ENCODE assay signal across 22 cellular contexts in genomic region chr16:83212301-83212841, GRCh38.
"Had no signal": no experiment of that assay in that cellular context is flagged by ENCODE, and none has a peak within 500 bp of the region (broad histone marks: within the 10 kb centered on the region; RNA-seq: fewer than 3 reads in every experiment).

No MANE protein-coding gene starts in this region.

- H2AFZ ChIP-seq: parathyroid adenoma had no signal

- ATAC-seq: activated CD8-positive, alpha-beta T cell treated with anti-CD3 and anti-CD28 coated beads for 36 hours; activated naive CD4-positive, alpha-beta T cell treated with anti-CD3 and anti-CD28 coated beads, Interleukin-2, amount 50 U/mL, for 72 hours; left lung; psoas muscle had no signal

- H3K9me3 ChIP-seq: left lung, psoas muscle, suprapubic skin, tibial artery had no signal

- H3K9me3 Mint-ChIP-seq: activated T-helper 2 cell treated with anti-CD3 and anti-CD28 coated beads, Interferon-gamma antibody, Interleukin-2, Interleukin-4, amounts not matched to agents 10 μg/mL and 5 μg/mL and 100 μg/mL, durations not matched to agents 14 hours and 24 hours and 36 hours; natural killer cell; T-helper 2 cell treated with Interferon-gamma antibody and Interleukin-4, amounts not matched to agents 5 μg/mL and 100 μg/mL, for 36 hours had no signal

- H3K4me3 ChIP-seq: heart right ventricle, left lung, lung, psoas muscle, smooth muscle cell, suprapubic skin, tibial artery had no signal

- H3K36me3 Mint-ChIP-seq: natural killer cell had no signal

- H3K27ac Mint-ChIP-seq: activated B cell treated with CpG ODN at 0.5 μM for 24 hours; activated CD8-positive, alpha-beta T cell treated with anti-CD3 and anti-CD28 coated beads for 36 hours; activated T-helper 2 cell treated with anti-CD3 and anti-CD28 coated beads, Interferon-gamma antibody, Interleukin-2, Interleukin-4, amounts not matched to agents 10 μg/mL and 5 μg/mL and 100 μg/mL, durations not matched to agents 14 hours and 24 hours and 36 hours; T-helper 2 cell treated with Interferon-gamma antibody and Interleukin-4, amounts not matched to agents 5 μg/mL and 100 μg/mL, for 36 hours had no signal

- H3K4me2 ChIP-seq: smooth muscle cell had no signal

- H3K27me3 ChIP-seq: heart right ventricle, left lung, suprapubic skin, tibial artery had no signal

- H3K79me2 ChIP-seq: parathyroid adenoma had no signal

- H3K27me3 Mint-ChIP-seq: activated B cell treated with CpG ODN at 0.5 μM for 24 hours had no signal

- H3K4me1 ChIP-seq: left lung, parathyroid adenoma, psoas muscle, suprapubic skin had no signal

- H3K4me3 Mint-ChIP-seq: activated B cell treated with CpG ODN at 0.5 μM for 24 hours; activated CD8-positive, alpha-beta T cell treated with anti-CD3 and anti-CD28 coated beads for 36 hours; natural killer cell; T-helper 2 cell treated with Interferon-gamma antibody and Interleukin-4, amounts not matched to agents 5 μg/mL and 100 μg/mL, for 36 hours had no signal

- H3K9ac ChIP-seq: parathyroid adenoma had no signal

- DNase-seq: activated B cell treated with CpG ODN at 0.5 μM for 24 hours; activated CD4-positive, alpha-beta T cell treated with anti-CD3 and anti-CD28 coated beads, Interleukin-2, amount 50 U/mL, for 1 hour; activated CD8-positive, alpha-beta T cell treated with anti-CD3 and anti-CD28 coated beads for 36 hours; activated T-cell treated with anti-CD3 and anti-CD28 coated beads, Interleukin-2, amount 50 U/mL, for 48 hours; foreskin fibroblast; heart right ventricle; kidney glomerular epithelial cell; left lung; natural killer cell; psoas muscle; stimulated activated CD4-positive, alpha-beta T cell treated with anti-CD3 and anti-CD28 coated beads, Interleukin-15, amount 100 ng/mL, for 24 hours; stimulated activated CD4-positive, alpha-beta T cell treated with anti-CD3 and anti-CD28 coated beads, Interleukin-2, amount 100 ng/mL, for 24 hours; stimulated activated naive CD4-positive, alpha-beta T cell; T-helper 1 cell; tibial artery had no signal

- H3K36me3 ChIP-seq: left lung, suprapubic skin, tibial artery had no signal

- H3K27ac ChIP-seq: heart right ventricle, left lung, parathyroid adenoma, psoas muscle, suprapubic skin, tibial artery had no signal

- H3K4me1 Mint-ChIP-seq: activated B cell treated with CpG ODN at 0.5 μM for 24 hours had no signal
